Comparison of ENCODE assay signal across 1 cellular context in genomic region chr2:84970266-84970955, GRCh38.
A peak's percentile ranks its signal among the peaks of the same experiment; 100 is the strongest.
TF ChIP-seq lines count a peak whose summit lies in the region.

No MANE protein-coding gene starts in this region.

TF ChIP-seq in HepG2, 621 proteins besides CTCF, POLR2A, EP300 and RAD21 (continued from another document and continues in another):
- TF ChIP-seq USF2 (IDR thresholded peaks at IDR 0.05; ENCODE audit: low read depth, low read length) (no peak), USF2 (CRISPR knock-in tag; IDR thresholded peaks at IDR 0.05; ENCODE audit: borderline replicate concordance) (no peak), KDM5B (CRISPR knock-in tag; IDR thresholded peaks at IDR 0.05; ENCODE audit: borderline replicate concordance) (peak; percentile 66; the same call in 1 of the 2 replicates), ZNF839 (CRISPR knock-in tag; IDR thresholded peaks at IDR 0.05; ENCODE audit: borderline replicate concordance) (0 out of 2 replicates have a peak, but pooled peaks have one; percentile 39), ZNF577 (CRISPR knock-in tag; IDR thresholded peaks at IDR 0.05; ENCODE audit: borderline replicate concordance, low read depth) (no peak), TEAD3 (CRISPR knock-in tag; optimal IDR thresholded peaks at IDR 0.05; ENCODE audit: borderline replicate concordance) (peak; percentile 28), MAFG (CRISPR knock-in tag; IDR thresholded peaks at IDR 0.05) (no peak), MAFF (IDR thresholded peaks at IDR 0.05; ENCODE audit: low read depth, low read length) (no peak), CEBPB (IDR thresholded peaks at IDR 0.05; ENCODE audit: borderline replicate concordance, low read depth, low read length) (no peak), E2F1 (CRISPR knock-in tag; IDR thresholded peaks at IDR 0.05) (peak; percentile 41; the same call in 1 of the 2 replicates), FOXK1 (CRISPR knock-in tag; IDR thresholded peaks at IDR 0.05; ENCODE audit: borderline replicate concordance, low read depth) (no peak), HMGXB4 (CRISPR knock-in tag; IDR thresholded peaks at IDR 0.05; ENCODE audit: borderline replicate concordance in 1 of 2, low read depth in 1 of 2) (peak in 1 of 2 experiments; percentile 69; a peak in 3 of 4 replicates), ZNF446 (CRISPR knock-in tag; IDR thresholded peaks at IDR 0.05) (0 out of 2 replicates have a peak, but pooled peaks have one; percentile 59), ARID4A (CRISPR knock-in tag; IDR thresholded peaks at IDR 0.05; ENCODE audit: borderline replicate concordance) (peak; percentile 81), ZNF230 (CRISPR knock-in tag; IDR thresholded peaks at IDR 0.05) (no peak), SP140L (CRISPR knock-in tag; IDR thresholded peaks at IDR 0.05; ENCODE audit: borderline replicate concordance) (no peak), ZNF563 (CRISPR knock-in tag; IDR thresholded peaks at IDR 0.05) (peak; percentile 24; the same call in 1 of the 2 replicates), ATF2 (CRISPR knock-in tag; IDR thresholded peaks at IDR 0.05) (0 out of 2 replicates have a peak, but pooled peaks have one; percentile 26), ZSCAN20 (CRISPR knock-in tag; IDR thresholded peaks at IDR 0.05; ENCODE audit: borderline replicate concordance) (peak; percentile 80; the same call in 1 of the 2 replicates), HNRNPK (IDR thresholded peaks at IDR 0.05; ENCODE audit: low read depth, low read length, poor library complexity, severe bottlenecking) (no peak), ZNF549 (CRISPR knock-in tag; IDR thresholded peaks at IDR 0.05) (no peak), AHR (CRISPR knock-in tag; IDR thresholded peaks at IDR 0.05) (peak; percentile 87; the same call in 1 of the 2 replicates), NCOA2 (CRISPR knock-in tag; IDR thresholded peaks at IDR 0.05) (no peak), HCFC1 (IDR thresholded peaks at IDR 0.05; ENCODE audit: low read depth, low read length) (no peak), CHD2 (IDR thresholded peaks at IDR 0.05; ENCODE audit: low read depth, low read length) (no peak), KDM4B (CRISPR knock-in tag; IDR thresholded peaks at IDR 0.05) (no peak), ZNF580 (CRISPR knock-in tag; IDR thresholded peaks at IDR 0.05; ENCODE audit: borderline replicate concordance, low read depth) (no peak), RAD51 (IDR thresholded peaks at IDR 0.05; ENCODE audit: borderline replicate concordance) (no peak), BRD4 (CRISPR knock-in tag; IDR thresholded peaks at IDR 0.05) (0 out of 2 replicates have a peak, but pooled peaks have one; percentile 36), ZNF710 (CRISPR knock-in tag; IDR thresholded peaks at IDR 0.05; ENCODE audit: borderline replicate concordance) (no peak; the same call in 1 of the 2 replicates), MEIS2 (CRISPR knock-in tag; IDR thresholded peaks at IDR 0.05) (no peak), PRDM4 (CRISPR knock-in tag; IDR thresholded peaks at IDR 0.05; ENCODE audit: borderline replicate concordance) (no peak), RFX3 (CRISPR knock-in tag; IDR thresholded peaks at IDR 0.05) (no peak)
